21 cellular contexts compared by ENCODE assay signal in the genomic region with DNA sequence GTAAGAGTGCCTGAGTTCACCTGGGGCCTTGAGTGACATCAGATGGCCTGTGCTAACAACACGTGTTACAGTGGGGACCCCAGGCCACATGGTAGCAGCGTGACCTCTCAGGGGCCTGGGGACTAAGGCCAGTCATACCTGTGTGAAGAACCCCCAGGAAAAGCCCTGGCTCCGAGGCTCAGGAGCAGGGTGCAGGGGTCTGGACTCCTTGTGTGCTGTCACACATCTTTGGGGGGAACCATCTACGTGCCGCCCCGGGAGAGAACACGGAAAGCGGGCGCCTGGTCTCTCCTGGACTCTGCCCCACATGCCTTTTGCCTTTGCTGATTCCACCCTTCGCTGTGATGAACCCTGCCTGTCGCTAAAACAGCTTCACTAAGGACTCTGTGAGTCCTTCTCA.
"Had no signal": no experiment of that assay in that cellular context is flagged by ENCODE, and none has a peak within 500 bp of the region (broad histone marks: within the 10 kb centered on the region; RNA-seq: fewer than 3 reads in every experiment).

No MANE protein-coding gene starts in this region.

- H3K9me3 ChIP-seq: left ventricle myocardium inferior, neutrophil, testis, upper lobe of right lung, vagina had no signal

- H3K9me3 Mint-ChIP-seq: stimulated activated memory B cell treated with anti-CD40 and anti-IgM and Interleukin-4, amounts not matched to agents 10 μg/mL and 1 μg/mL and 100 μg/mL, for 72 hours had no signal

- DNase-seq: effector CD4-positive, alpha-beta T cell; islet precursor cell; left cardiac atrium; left ventricle myocardium inferior; mesenchymal stem cell; midbrain; nephron progenitor cell; right cardiac atrium; stimulated activated CD4-positive, alpha-beta T cell treated with anti-CD3 and anti-CD28 coated beads, Interleukin-15, amount 100 ng/mL, for 24 hours; stimulated activated CD4-positive, alpha-beta T cell treated with anti-CD3 and anti-CD28 coated beads, Interleukin-1b, Interleukin-23, amount 100 ng/mL, for 48 hours; stimulated activated CD4-positive, alpha-beta T cell treated with anti-CD3 and anti-CD28 coated beads, Interleukin-4, amount 100 ng/mL, for 24 hours; stimulated activated naive CD8-positive, alpha-beta T cell treated with anti-CD3 and anti-CD28 coated beads, Interleukin-15, amount 100 ng/mL, for 72 hours; testis; upper lobe of right lung had no signal

- ATAC-seq: left cardiac atrium; right cardiac atrium; stimulated activated naive CD8-positive, alpha-beta T cell treated with anti-CD3 and anti-CD28 coated beads, Interleukin-15, amount 100 ng/mL, for 72 hours; upper lobe of right lung had no signal

- FAIRE-seq: frontal cortex had no signal

- H3K27me3 ChIP-seq: testis, tibial nerve, upper lobe of right lung, vagina had no signal

- H3K36me3 Mint-ChIP-seq: stimulated activated memory B cell treated with anti-CD40 and anti-IgM and Interleukin-4, amounts not matched to agents 10 μg/mL and 1 μg/mL and 100 μg/mL, for 72 hours had no signal

- H3K27ac ChIP-seq: coronary artery, left ventricle myocardium inferior, neutrophil, testis, tibial nerve, upper lobe of right lung, vagina had no signal

- H3K4me1 Mint-ChIP-seq: stimulated activated naive CD8-positive, alpha-beta T cell treated with anti-CD3 and anti-CD28 coated beads, Interleukin-15, amount 100 ng/mL, for 72 hours had no signal

- H3K4me1 ChIP-seq: left ventricle myocardium inferior, testis, vagina had no signal

- H3K27ac Mint-ChIP-seq: nephron progenitor cell; stimulated activated memory B cell treated with anti-CD40 and anti-IgM and Interleukin-4, amounts not matched to agents 10 μg/mL and 1 μg/mL and 100 μg/mL, for 72 hours; stimulated activated naive CD8-positive, alpha-beta T cell treated with anti-CD3 and anti-CD28 coated beads, Interleukin-15, amount 100 ng/mL, for 72 hours had no signal

- H3K4me3 ChIP-seq: coronary artery, left ventricle myocardium inferior, lung, testis, tibial nerve, upper lobe of right lung, vagina had no signal

- H3K4me3 Mint-ChIP-seq: nephron progenitor cell; stimulated activated memory B cell treated with anti-CD40 and anti-IgM and Interleukin-4, amounts not matched to agents 10 μg/mL and 1 μg/mL and 100 μg/mL, for 72 hours; stimulated activated naive CD8-positive, alpha-beta T cell treated with anti-CD3 and anti-CD28 coated beads, Interleukin-15, amount 100 ng/mL, for 72 hours had no signal

- H3K36me3 ChIP-seq: left ventricle myocardium inferior, neutrophil, tibial nerve, upper lobe of right lung, vagina had no signal
